In the genomic region with DNA sequence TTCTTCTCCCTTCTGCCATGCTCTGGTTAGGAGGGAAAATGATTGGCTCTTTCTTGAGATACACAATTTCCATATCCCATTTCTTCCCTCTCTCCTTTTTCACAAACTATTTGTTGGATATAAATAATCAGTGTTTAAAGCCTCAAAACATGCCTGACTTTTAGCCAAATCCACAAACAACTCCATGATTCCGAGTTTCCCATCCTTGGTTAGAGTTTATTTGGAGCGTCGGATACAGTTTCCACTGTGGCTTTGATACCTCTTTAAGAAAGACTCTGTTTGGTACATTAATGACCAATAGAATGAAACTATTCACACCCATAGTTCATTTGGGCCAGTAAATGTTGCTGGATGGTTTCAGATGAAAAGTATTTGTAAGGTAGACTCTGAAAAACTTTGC, we compare ENCODE assay signal across 17 cellular contexts. TPM values are rescaled to one million over a fixed set of nuclear protein-coding genes. Genes with fewer than 3 reads are reported as not detected.
A peak's percentile ranks its signal among the peaks of the same experiment; 100 is the strongest.
DNase-seq lines count a peak whose midpoint lies in the region; ATAC-seq and TF ChIP-seq lines count a peak whose summit lies in the region.
"Had no signal": no experiment of that assay in that cellular context is flagged by ENCODE, and none has a peak within 500 bp of the region (broad histone marks: within the 10 kb centered on the region; RNA-seq: fewer than 3 reads in every experiment).

No MANE protein-coding gene starts in this region.

- intact Hi-C loops in stomach (cut with DNase I; ENCODE audit: low total_unique reads): no loop called here

- no peak for TF ChIP-seq EP300 in stomach (IDR thresholded peaks at IDR 0.05)

- TF ChIP-seq CTCF in stomach (IDR thresholded peaks at IDR 0.05) (no peak), GM10266 (IDR thresholded peaks at IDR 0.05; ENCODE audit: control insufficient read depth, insufficient read depth, low read depth, missing control alignments) (no peak)

- peaks cover 13 to 25% (median 19%) of the 10 kb centered on the region in 4 donors for H3K4me1 ChIP-seq in stomach

- H3K27ac ChIP-seq in stomach: peak overlapping the region in 4 of 5 donors; percentile 38 to 67 (median 60)
- H3K27ac ChIP-seq: esophagus muscularis mucosa had no signal

- TF ChIP-seq POLR2A in stomach (IDR thresholded peaks at IDR 0.05): no peak

- no peaks in the 10 kb centered on the region for H3K9me3 ChIP-seq in stomach
- H3K9me3 ChIP-seq: esophagus muscularis mucosa had no signal

- ATAC-seq in left lobe of liver (no peak), GM18517 (IDR thresholded peaks at IDR 0.05; ENCODE audit: unreplicated experiment) (no peak)

- peak; percentile 24 for DNase-seq in LoVo (ENCODE audit: low spot score)
- peak; percentile 75 for DNase-seq in astrocyte of the hippocampus (ENCODE audit: low read depth, low spot score)
- DNase-seq in kidney glomerular epithelial cell (lab: John Stamatoyannopoulos, UW): peak; percentile 72
- DNase-seq in stomach: no peak
- DNase-seq in GM10266 (ENCODE audit: extremely low spot score): no peak
- no peak for DNase-seq in left lobe of liver (ENCODE audit: low spot score)
- no peak for DNase-seq in NCI-H1105 treated with DMSO at 0.1 percent for 48 hours (lab: John Stamatoyannopoulos, UW)
- DNase-seq: activated CD4-positive, CD25-positive, alpha-beta regulatory T cell; C1 segment of cervical spinal cord; cortex of kidney; DND-41; H9; NCI-H1930; NCI-H526 treated with DMSO at 0.1 percent for 48 hours; substantia nigra had no signal

- WGBS in stomach, 5 donors: 71 to 87% (median 77%) methylated on average over 3 of the region's 3 CpGs

- H3K4me3 ChIP-seq in stomach: no peak overlapping the region
- H3K4me3 ChIP-seq: esophagus muscularis mucosa had no signal

- peaks cover 0 to 5% (median 0%) of the 10 kb centered on the region in 3 donors for H3K27me3 ChIP-seq in stomach
- H3K27me3 ChIP-seq: esophagus muscularis mucosa had no signal

- no peaks in the 10 kb centered on the region for H3K36me3 ChIP-seq in stomach

RNA-seq across cellular contexts. Expression of a gene that starts 5.9 kb away (rescaled TPM):
- 100 to 1,000 TPM in 1 of 5 donors, 10 to 100 TPM in 4; 42.3 to 118 (median 57.1) TPM for total RNA-seq in stomach
- polyA plus RNA-seq in stomach: 100 to 1,000 TPM in 1 of 3 donors, 10 to 100 TPM in 2; 45.7 to 240 (median 84.2) TPM
- 5.5 TPM for total RNA-seq in left lobe of liver

Comparison
In these comparisons a context has a peak if more than half of its experiments do, and no peak if none do; other contexts are left out.
1. DNase-seq: peak in LoVo (single experiment), astrocyte of the hippocampus (single experiment) and kidney glomerular epithelial cell (single experiment); none in stomach (single experiment), GM10266 (single experiment), left lobe of liver (single experiment) and NCI-H1105 treated with DMSO at 0.1 percent for 48 hours (single experiment).